ENCODE assay signal across 13 cellular contexts in the genomic region with DNA sequence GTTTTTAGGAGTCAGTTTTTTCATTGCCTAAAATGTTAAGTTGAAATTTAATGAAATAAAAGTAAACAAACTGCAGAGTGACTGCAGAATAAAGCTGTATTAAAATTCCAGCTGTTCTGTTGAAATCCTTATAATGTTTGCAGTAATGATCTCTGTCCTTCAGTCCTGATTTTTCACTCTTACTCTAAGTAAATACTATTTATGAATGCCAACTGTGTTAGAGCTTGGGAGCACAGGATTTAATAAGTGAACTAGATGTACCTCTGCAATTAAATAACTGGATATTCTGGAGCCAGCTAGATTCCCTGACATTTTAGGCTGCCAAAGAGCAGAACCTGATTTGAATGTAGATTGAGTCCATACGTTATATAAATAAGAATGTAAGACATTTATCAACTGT. TPM values are rescaled to one million over a fixed set of nuclear protein-coding genes. Genes with fewer than 3 reads are reported as not detected.
"Had no signal": no experiment of that assay in that cellular context is flagged by ENCODE, and none has a peak within 500 bp of the region (broad histone marks: within the 10 kb centered on the region; RNA-seq: fewer than 3 reads in every experiment).

No MANE protein-coding gene starts in this region.

RNA-seq across cellular contexts. Expression of a gene that starts 7.9 kb away (rescaled TPM):
- total RNA-seq: subcutaneous adipose tissue, suprapubic skin, temporal lobe, thoracic aorta, thyroid gland, tibial nerve, transverse colon, upper lobe of left lung, upper lobe of right lung, ureter, uterus, vagina had no signal

RNA-seq across cellular contexts. Expression of a gene that starts 51.4 kb away (rescaled TPM):
- total RNA-seq: stomach, subcutaneous adipose tissue, suprapubic skin, thoracic aorta, thyroid gland, tibial nerve, transverse colon, upper lobe of right lung, ureter, vagina had no signal
